12 cellular contexts compared by ENCODE assay signal in genomic region chr4:87042986-87043820, GRCh38.
A peak's percentile ranks its signal among the peaks of the same experiment; 100 is the strongest.
DNase-seq lines count a peak whose midpoint lies in the region; ATAC-seq, FAIRE-seq and TF ChIP-seq lines count a peak whose summit lies in the region.
"Had no signal": no experiment of that assay in that cellular context is flagged by ENCODE, and none has a peak within 500 bp of the region (broad histone marks: within the 10 kb centered on the region; RNA-seq: fewer than 3 reads in every experiment).

No MANE protein-coding gene starts in this region.

- H3K4me1 ChIP-seq in GM23338 (ENCODE audit: insufficient read depth): peaks cover 55% of the 10 kb centered on the region

- H3K27me3 Mint-ChIP-seq in GM23338 (ENCODE audit: insufficient read depth, low read depth, poor library complexity) (peaks cover 4% of the 10 kb centered on the region), nephron progenitor cell (ENCODE audit: low read depth, poor library complexity) (no peaks in the 10 kb centered on the region)
- no peaks in the 10 kb centered on the region for H3K27me3 Mint-ChIP-seq in activated naive CD4-positive, alpha-beta T cell treated with anti-CD3 and anti-CD28 coated beads for 36 hours (ENCODE audit: low read depth)
- no peaks in the 10 kb centered on the region for H3K27me3 Mint-ChIP-seq in activated CD4-positive, alpha-beta memory T cell treated with anti-CD3 and anti-CD28 coated beads, Interleukin-2, amount 10 ng/mL, durations not matched to agents 7 days and 5 days
- H3K27me3 Mint-ChIP-seq: activated naive CD4-positive, alpha-beta T cell treated with anti-CD3 and anti-CD28 coated beads, Interleukin-2, amount 50 U/mL, for 24 hours had no signal

- no peaks in the 10 kb centered on the region for H3K9me2 ChIP-seq in GM23338 (ENCODE audit: insufficient read depth)

- H3K9me3 Mint-ChIP-seq in GM23338 (no peaks in the 10 kb centered on the region; the same call in 2 of the 3 replicates), nephron progenitor cell (no peaks in the 10 kb centered on the region)
- no peaks in the 10 kb centered on the region for H3K9me3 Mint-ChIP-seq in activated naive CD4-positive, alpha-beta T cell treated with anti-CD3 and anti-CD28 coated beads for 36 hours
- no peaks in the 10 kb centered on the region for H3K9me3 Mint-ChIP-seq in activated CD4-positive, alpha-beta memory T cell treated with anti-CD3 and anti-CD28 coated beads, Interleukin-2, amount 10 ng/mL, durations not matched to agents 7 days and 5 days
- H3K9me3 Mint-ChIP-seq: activated naive CD4-positive, alpha-beta T cell treated with anti-CD3 and anti-CD28 coated beads, Interleukin-2, amount 50 U/mL, for 24 hours had no signal

- H4K20me1 ChIP-seq in GM23338 (replicated peaks; ENCODE audit: insufficient read depth): peaks cover 28% of the 10 kb centered on the region

- CTCF ChIA-PET in activated naive CD4-positive, alpha-beta T cell treated with anti-CD3 and anti-CD28 coated beads for 36 hours (lab: Charles Lee): interaction anchor here (1.6 kb wide), 2 partner anchors 13 kb away, joined by 3 to 4 read pairs; no protein-coding TSS in a partner anchor
- CTCF ChIA-PET in activated CD4-positive, alpha-beta memory T cell treated with anti-CD3 and anti-CD28 coated beads, Interleukin-2, amount 10 ng/mL, durations not matched to agents 7 days and 5 days (lab: Charles Lee): interaction anchor here (1.0 to 1.5 kb wide), 2 partner anchors 10 to 121 kb away, joined by 3 to 4 read pairs; no protein-coding TSS in a partner anchor

- DNase-seq in GM12891 (ENCODE audit: insufficient read length, low spot score): no peak
- DNase-seq in GM23338 (ENCODE audit: low spot score): peak; percentile 49
- DNase-seq in nephron progenitor cell: no peak
- DNase-seq in GOT3 (lab: John Stamatoyannopoulos, UW): no peak
- DNase-seq in activated naive CD4-positive, alpha-beta T cell treated with anti-CD3 and anti-CD28 coated beads for 36 hours: no peak
- DNase-seq in activated CD4-positive, alpha-beta memory T cell treated with anti-CD3 and anti-CD28 coated beads, Interleukin-2, amount 10 ng/mL, durations not matched to agents 7 days and 5 days: no peak
- DNase-seq: activated CD4-positive, alpha-beta T cell treated with anti-CD3 and anti-CD28 coated beads for 1 hour; NCI-H1092 treated with DMSO at 0.1 percent for 48 hours; PC-3 had no signal

- H3K4me3 ChIP-seq in GM23338: no peak overlapping the region

- POLR2A ChIA-PET in activated CD4-positive, alpha-beta memory T cell treated with anti-CD3 and anti-CD28 coated beads, Interleukin-2, amount 10 ng/mL, durations not matched to agents 7 days and 5 days (lab: Charles Lee): no interaction called here

- no peak overlapping the region for H3K4me3 Mint-ChIP-seq in GM23338
- H3K4me3 Mint-ChIP-seq in nephron progenitor cell: peak overlapping the region; percentile 23
- no peak overlapping the region for H3K4me3 Mint-ChIP-seq in activated naive CD4-positive, alpha-beta T cell treated with anti-CD3 and anti-CD28 coated beads for 36 hours
- H3K4me3 Mint-ChIP-seq in activated CD4-positive, alpha-beta memory T cell treated with anti-CD3 and anti-CD28 coated beads, Interleukin-2, amount 10 ng/mL, durations not matched to agents 7 days and 5 days: no peak overlapping the region
- H3K4me3 Mint-ChIP-seq: activated naive CD4-positive, alpha-beta T cell treated with anti-CD3 and anti-CD28 coated beads, Interleukin-2, amount 50 U/mL, for 24 hours had no signal

- H3F3A ChIP-seq in GM23338 (replicated peaks; ENCODE audit: low read depth): 0 out of 2 replicates have a peak, but pooled peaks cover 3% of the 10 kb centered on the region

- H3K36me3 Mint-ChIP-seq in GM23338 (ENCODE audit: low read depth): peaks cover 12% of the 10 kb centered on the region
- H3K36me3 Mint-ChIP-seq in nephron progenitor cell (ENCODE audit: low read depth): peaks cover 23% of the 10 kb centered on the region
- H3K36me3 Mint-ChIP-seq in activated naive CD4-positive, alpha-beta T cell treated with anti-CD3 and anti-CD28 coated beads for 36 hours (ENCODE audit: low read depth): peaks cover 12% of the 10 kb centered on the region
- peaks cover 17% of the 10 kb centered on the region for H3K36me3 Mint-ChIP-seq in activated CD4-positive, alpha-beta memory T cell treated with anti-CD3 and anti-CD28 coated beads, Interleukin-2, amount 10 ng/mL, durations not matched to agents 7 days and 5 days (ENCODE audit: low read depth)

- intact Hi-C loops in activated naive CD4-positive, alpha-beta T cell treated with anti-CD3 and anti-CD28 coated beads for 36 hours (cut with micrococcal nuclease): no loop called here

- H3K27me3 ChIP-seq in GM23338 (ENCODE audit: insufficient read depth): no peaks in the 10 kb centered on the region

- H3K27ac Mint-ChIP-seq in GM23338 (no peak overlapping the region), nephron progenitor cell (peak overlapping the region; percentile 91)
- no peak overlapping the region for H3K27ac Mint-ChIP-seq in activated naive CD4-positive, alpha-beta T cell treated with anti-CD3 and anti-CD28 coated beads for 36 hours
- no peak overlapping the region for H3K27ac Mint-ChIP-seq in activated CD4-positive, alpha-beta memory T cell treated with anti-CD3 and anti-CD28 coated beads, Interleukin-2, amount 10 ng/mL, durations not matched to agents 7 days and 5 days
- H3K27ac Mint-ChIP-seq: activated naive CD4-positive, alpha-beta T cell treated with anti-CD3 and anti-CD28 coated beads, Interleukin-2, amount 50 U/mL, for 24 hours had no signal

- no peak overlapping the region for H3K4me2 ChIP-seq in GM23338

- no peaks in the 10 kb centered on the region for H3K36me3 ChIP-seq in GM23338 (ENCODE audit: insufficient read depth)

- no peak overlapping the region for H2AFZ ChIP-seq in GM23338

- H3K79me2 ChIP-seq in GM23338 (replicated peaks; ENCODE audit: insufficient read depth): peaks cover 89% of the 10 kb centered on the region

- ATAC-seq in GM23338: peak; percentile 61
- no peak for ATAC-seq in GM21360 (IDR thresholded peaks at IDR 0.05; ENCODE audit: unreplicated experiment)
- ATAC-seq: PC-3 had no signal

- TF ChIP-seq CTCF in GM23338 (conservative IDR thresholded peaks at IDR 0.05; ENCODE audit: low read depth in 2 of 2) (no peak), VCaP (conservative IDR thresholded peaks at IDR 0.05) (no peak), nephron progenitor cell (IDR thresholded peaks at IDR 0.05) (no peak)

- FAIRE-seq in GM12891 (lab: Jason Lieb, UNC): peak; percentile 67

- TF ChIP-seq POLR2A in GM12891 (IDR thresholded peaks at IDR 0.05; ENCODE audit: low read depth, low read length): no peak

- H3K4me1 Mint-ChIP-seq in GM23338 (peaks cover 46% of the 10 kb centered on the region), nephron progenitor cell (peaks cover 15% of the 10 kb centered on the region)
- peaks cover 36% of the 10 kb centered on the region for H3K4me1 Mint-ChIP-seq in activated naive CD4-positive, alpha-beta T cell treated with anti-CD3 and anti-CD28 coated beads for 36 hours (ENCODE audit: low read depth)
- peaks cover 13% of the 10 kb centered on the region for H3K4me1 Mint-ChIP-seq in activated CD4-positive, alpha-beta memory T cell treated with anti-CD3 and anti-CD28 coated beads, Interleukin-2, amount 10 ng/mL, durations not matched to agents 7 days and 5 days

- peak overlapping the region; percentile 48; the same call in 1 of the 2 replicates for H3K27ac ChIP-seq in GM23338 (ENCODE audit: low read depth)
- H3K27ac ChIP-seq in VCaP: peak overlapping the region; percentile 48

TF ChIP-seq in GM12891, 5 proteins besides CTCF, POLR2A, EP300 and RAD21:
- TF ChIP-seq POU2F2 (IDR thresholded peaks at IDR 0.05; ENCODE audit: low read depth, low read length) (no peak), SPI1 (IDR thresholded peaks at IDR 0.05; ENCODE audit: low read depth, low read length) (no peak), TAF1 (IDR thresholded peaks at IDR 0.05; ENCODE audit: low read depth, low read length) (no peak), POLR2AphosphoS5 (IDR thresholded peaks at IDR 0.05; ENCODE audit: low read depth, low read length) (no peak), PAX5 (IDR thresholded peaks at IDR 0.05; ENCODE audit: insufficient read depth, low read length, severe bottlenecking) (no peak)

TF ChIP-seq in GM23338, 12 proteins besides CTCF, POLR2A, EP300 and RAD21 (continues in another document):
- TF ChIP-seq EZH2phosphoT487 (IDR thresholded peaks at IDR 0.05; ENCODE audit: unreplicated experiment): no peak
